ENCODE assay signal across 1 cellular context in the genomic region with DNA sequence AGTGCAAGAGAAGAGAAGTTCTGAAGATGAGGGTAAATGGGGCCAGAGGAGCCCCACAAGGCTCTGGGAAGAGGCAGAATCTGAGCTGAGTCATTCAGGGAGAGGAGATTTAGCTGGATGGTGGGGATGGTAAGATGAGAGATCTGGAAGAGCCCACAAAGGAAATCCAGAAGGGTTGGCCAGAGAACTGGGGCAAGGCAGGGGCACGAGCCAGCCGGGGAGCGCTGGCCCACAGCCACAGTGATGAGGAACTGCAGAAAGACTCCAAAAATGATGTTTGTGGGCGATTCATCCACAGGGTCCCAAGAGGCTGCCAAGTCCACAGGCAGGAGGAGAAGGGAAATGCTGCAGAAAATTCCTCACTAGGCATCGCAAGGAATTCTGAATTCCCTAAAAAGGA.
TF ChIP-seq lines count a peak whose summit lies in the region.

No MANE protein-coding gene starts in this region.

TF ChIP-seq in GM23338, 12 proteins besides CTCF, POLR2A, EP300 and RAD21 (continued from another document):
- TF ChIP-seq, protein P1, sequence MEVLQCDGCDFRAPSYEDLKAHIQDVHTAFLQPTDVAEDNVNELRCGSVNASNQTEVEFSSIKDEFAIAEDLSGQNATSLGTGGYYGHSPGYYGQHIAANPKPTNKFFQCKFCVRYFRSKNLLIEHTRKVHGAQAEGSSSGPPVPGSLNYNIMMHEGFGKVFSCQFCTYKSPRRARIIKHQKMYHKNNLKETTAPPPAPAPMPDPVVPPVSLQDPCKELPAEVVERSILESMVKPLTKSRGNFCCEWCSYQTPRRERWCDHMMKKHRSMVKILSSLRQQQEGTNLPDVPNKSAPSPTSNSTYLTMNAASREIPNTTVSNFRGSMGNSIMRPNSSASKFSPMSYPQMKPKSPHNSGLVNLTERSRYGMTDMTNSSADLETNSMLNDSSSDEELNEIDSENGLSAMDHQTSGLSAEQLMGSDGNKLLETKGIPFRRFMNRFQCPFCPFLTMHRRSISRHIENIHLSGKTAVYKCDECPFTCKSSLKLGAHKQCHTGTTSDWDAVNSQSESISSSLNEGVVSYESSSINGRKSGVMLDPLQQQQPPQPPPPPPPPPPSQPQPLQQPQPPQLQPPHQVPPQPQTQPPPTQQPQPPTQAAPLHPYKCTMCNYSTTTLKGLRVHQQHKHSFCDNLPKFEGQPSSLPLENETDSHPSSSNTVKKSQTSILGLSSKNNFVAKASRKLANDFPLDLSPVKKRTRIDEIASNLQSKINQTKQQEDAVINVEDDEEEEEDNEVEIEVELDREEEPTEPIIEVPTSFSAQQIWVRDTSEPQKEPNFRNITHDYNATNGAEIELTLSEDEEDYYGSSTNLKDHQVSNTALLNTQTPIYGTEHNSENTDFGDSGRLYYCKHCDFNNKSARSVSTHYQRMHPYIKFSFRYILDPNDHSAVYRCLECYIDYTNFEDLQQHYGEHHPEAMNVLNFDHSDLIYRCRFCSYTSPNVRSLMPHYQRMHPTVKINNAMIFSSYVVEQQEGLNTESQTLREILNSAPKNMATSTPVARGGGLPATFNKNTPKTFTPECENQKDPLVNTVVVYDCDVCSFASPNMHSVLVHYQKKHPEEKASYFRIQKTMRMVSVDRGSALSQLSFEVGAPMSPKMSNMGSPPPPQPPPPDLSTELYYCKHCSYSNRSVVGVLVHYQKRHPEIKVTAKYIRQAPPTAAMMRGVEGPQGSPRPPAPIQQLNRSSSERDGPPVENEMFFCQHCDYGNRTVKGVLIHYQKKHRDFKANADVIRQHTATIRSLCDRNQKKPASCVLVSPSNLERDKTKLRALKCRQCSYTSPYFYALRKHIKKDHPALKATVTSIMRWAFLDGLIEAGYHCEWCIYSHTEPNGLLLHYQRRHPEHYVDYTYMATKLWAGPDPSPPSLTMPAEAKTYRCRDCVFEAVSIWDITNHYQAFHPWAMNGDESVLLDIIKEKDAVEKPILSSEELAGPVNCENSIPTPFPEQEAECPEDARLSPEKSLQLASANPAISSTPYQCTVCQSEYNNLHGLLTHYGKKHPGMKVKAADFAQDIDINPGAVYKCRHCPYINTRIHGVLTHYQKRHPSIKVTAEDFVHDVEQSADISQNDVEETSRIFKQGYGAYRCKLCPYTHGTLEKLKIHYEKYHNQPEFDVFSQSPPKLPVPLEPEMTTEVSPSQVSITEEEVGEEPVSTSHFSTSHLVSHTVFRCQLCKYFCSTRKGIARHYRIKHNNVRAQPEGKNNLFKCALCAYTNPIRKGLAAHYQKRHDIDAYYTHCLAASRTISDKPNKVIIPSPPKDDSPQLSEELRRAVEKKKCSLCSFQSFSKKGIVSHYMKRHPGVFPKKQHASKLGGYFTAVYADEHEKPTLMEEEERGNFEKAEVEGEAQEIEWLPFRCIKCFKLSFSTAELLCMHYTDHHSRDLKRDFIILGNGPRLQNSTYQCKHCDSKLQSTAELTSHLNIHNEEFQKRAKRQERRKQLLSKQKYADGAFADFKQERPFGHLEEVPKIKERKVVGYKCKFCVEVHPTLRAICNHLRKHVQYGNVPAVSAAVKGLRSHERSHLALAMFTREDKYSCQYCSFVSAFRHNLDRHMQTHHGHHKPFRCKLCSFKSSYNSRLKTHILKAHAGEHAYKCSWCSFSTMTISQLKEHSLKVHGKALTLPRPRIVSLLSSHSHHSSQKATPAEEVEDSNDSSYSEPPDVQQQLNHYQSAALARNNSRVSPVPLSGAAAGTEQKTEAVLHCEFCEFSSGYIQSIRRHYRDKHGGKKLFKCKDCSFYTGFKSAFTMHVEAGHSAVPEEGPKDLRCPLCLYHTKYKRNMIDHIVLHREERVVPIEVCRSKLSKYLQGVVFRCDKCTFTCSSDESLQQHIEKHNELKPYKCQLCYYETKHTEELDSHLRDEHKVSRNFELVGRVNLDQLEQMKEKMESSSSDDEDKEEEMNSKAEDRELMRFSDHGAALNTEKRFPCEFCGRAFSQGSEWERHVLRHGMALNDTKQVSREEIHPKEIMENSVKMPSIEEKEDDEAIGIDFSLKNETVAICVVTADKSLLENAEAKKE (CRISPR knock-in tag; IDR thresholded peaks at IDR 0.05): no peak
- TF ChIP-seq, protein P2, sequence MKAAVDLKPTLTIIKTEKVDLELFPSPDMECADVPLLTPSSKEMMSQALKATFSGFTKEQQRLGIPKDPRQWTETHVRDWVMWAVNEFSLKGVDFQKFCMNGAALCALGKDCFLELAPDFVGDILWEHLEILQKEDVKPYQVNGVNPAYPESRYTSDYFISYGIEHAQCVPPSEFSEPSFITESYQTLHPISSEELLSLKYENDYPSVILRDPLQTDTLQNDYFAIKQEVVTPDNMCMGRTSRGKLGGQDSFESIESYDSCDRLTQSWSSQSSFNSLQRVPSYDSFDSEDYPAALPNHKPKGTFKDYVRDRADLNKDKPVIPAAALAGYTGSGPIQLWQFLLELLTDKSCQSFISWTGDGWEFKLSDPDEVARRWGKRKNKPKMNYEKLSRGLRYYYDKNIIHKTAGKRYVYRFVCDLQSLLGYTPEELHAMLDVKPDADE (IDR thresholded peaks at IDR 0.05): no peak
